In genomic region chr2:158970522-158970855, GRCh38 we compare ENCODE assay signal across 8 cellular contexts. TPM values are rescaled to one million over a fixed set of nuclear protein-coding genes. Genes with fewer than 3 reads are reported as not detected.
DNase-seq lines count a peak whose midpoint lies in the region; ATAC-seq and TF ChIP-seq lines count a peak whose summit lies in the region.

No MANE protein-coding gene starts in this region.

- H3K4me1 Mint-ChIP-seq in naive thymus-derived CD8-positive, alpha-beta T cell: peaks cover 7 to 17% (median 15%) of the 10 kb centered on the region in 4 donors

- no peak overlapping the region for H3K27ac Mint-ChIP-seq in naive thymus-derived CD8-positive, alpha-beta T cell

- H3K27me3 ChIP-seq in HUES48 (ENCODE audit: control insufficient read depth, insufficient read depth, low read length): peaks cover 74% of the 10 kb centered on the region

- no peak overlapping the region for H3K27ac ChIP-seq in HUES48 (ENCODE audit: low read depth, low read length)

- peak overlapping the region in 9 of 10 donors; percentile 70 to 90 (median 82) for H3K4me3 Mint-ChIP-seq in naive thymus-derived CD8-positive, alpha-beta T cell

- no peaks in the 10 kb centered on the region for H3K9me3 ChIP-seq in HUES48 (ENCODE audit: control insufficient read depth, insufficient read depth, low read length)

- peaks cover 0 to 2% (median 0%) of the 10 kb centered on the region in 9 donors for H3K9me3 Mint-ChIP-seq in naive thymus-derived CD8-positive, alpha-beta T cell

- no peak for DNase-seq in AG04449 (ENCODE audit: low read depth, low spot score)
- peak; percentile 71 for DNase-seq in dermis blood vessel endothelial cell
- DNase-seq in naive thymus-derived CD8-positive, alpha-beta T cell: no peak
- no peak for DNase-seq in GM20000 (ENCODE audit: low spot score)
- no peak for DNase-seq in EL

- peaks cover 16% of the 10 kb centered on the region for H3K4me1 ChIP-seq in HUES48 (ENCODE audit: control insufficient read depth, insufficient read depth, low read length)

- no peak for ATAC-seq in naive thymus-derived CD8-positive, alpha-beta T cell
- ATAC-seq in GM21737 (IDR thresholded peaks at IDR 0.05; ENCODE audit: unreplicated experiment) (no peak), GM18502 (IDR thresholded peaks at IDR 0.05; ENCODE audit: poor library complexity, unreplicated experiment) (no peak)

- POLR2A ChIA-PET in AG04449 (lab: Yijun Ruan, JAX): interaction anchor here (1.3 kb wide), 1 partner anchor 8 kb away, joined by 3 read pairs; no protein-coding TSS in a partner anchor
- POLR2A ChIA-PET in naive thymus-derived CD8-positive, alpha-beta T cell (lab: Charles Lee): no interaction called here

- peak overlapping the region; percentile 80 for H3K4me3 ChIP-seq in AG04449 (ENCODE audit: low read depth, low read length)
- H3K4me3 ChIP-seq in HUES48 (ENCODE audit: low read depth, low read length): peak overlapping the region; percentile 77

- peaks cover 22 to 54% (median 44%) of the 10 kb centered on the region in 5 donors for H3K27me3 Mint-ChIP-seq in naive thymus-derived CD8-positive, alpha-beta T cell

- no peak overlapping the region for H3K9ac ChIP-seq in HUES48 (ENCODE audit: low read depth, low read length)

- TF ChIP-seq CTCF in AG04449 (IDR thresholded peaks at IDR 0.05; ENCODE audit: insufficient read depth, low read length, missing control alignments) (no peak), GM20000 (IDR thresholded peaks at IDR 0.05; ENCODE audit: extremely low read depth, missing control alignments) (no peak)

- CTCF ChIA-PET in AG04449 (lab: Yijun Ruan, JAX): interaction anchor here (1.0 to 6.0 kb wide), 4 partner anchors 8 to 148 kb away, joined by 3 to 35 read pairs (median 4); no protein-coding TSS in a partner anchor

- no peaks in the 10 kb centered on the region for H3K36me3 ChIP-seq in HUES48 (ENCODE audit: control insufficient read depth, insufficient read depth, low read length)

- no peaks in the 10 kb centered on the region for H3K36me3 Mint-ChIP-seq in naive thymus-derived CD8-positive, alpha-beta T cell

RNA-seq across cellular contexts. Expression of gene TANC1, which starts 2.0 kb away (rescaled TPM):
- total RNA-seq in dermis blood vessel endothelial cell: 92.6 and 99.7 TPM in 2 replicates
- total RNA-seq in naive thymus-derived CD8-positive, alpha-beta T cell: under 1 TPM; 0.05 to 0.13 TPM
- polyA plus RNA-seq in naive thymus-derived CD8-positive, alpha-beta T cell: under 1 TPM in 2 of 3 donors, not detected in 1; 0.05 to 0.17 TPM

Comparison
In these comparisons a context has a peak if more than half of its experiments do, and no peak if none do; other contexts are left out.
1. RNA of gene TANC1, which starts 2.0 kb away (total RNA-seq): 92.6 to 99.7 TPM in dermis blood vessel endothelial cell; 0.05 to 0.13 TPM in naive thymus-derived CD8-positive, alpha-beta T cell; every median in the first group is over 10 times any median in the second.